Comparison of ENCODE assay signal across 1 cellular context in genomic region chr1:61076728-61077675, GRCh38.
A peak's percentile ranks its signal among the peaks of the same experiment; 100 is the strongest.
TF ChIP-seq lines count a peak whose summit lies in the region.

No MANE protein-coding gene starts in this region.

TF ChIP-seq in SK-N-SH, 30 proteins besides CTCF, POLR2A, EP300 and RAD21 (continued from another document):
- TF ChIP-seq ZBTB33 (IDR thresholded peaks at IDR 0.05; ENCODE audit: borderline replicate concordance, low read depth) (no peak; the same call in 1 of the 2 replicates), SIN3A (IDR thresholded peaks at IDR 0.05; ENCODE audit: borderline replicate concordance, low read depth, low read length) (peak; percentile 54; the same call in 1 of the 2 replicates), REST (IDR thresholded peaks at IDR 0.05; ENCODE audit: low read depth, low read length) (no peak), GABPA (IDR thresholded peaks at IDR 0.05; ENCODE audit: low read depth) (peak; percentile 37; the same call in 1 of the 2 replicates), FOSL2 (IDR thresholded peaks at IDR 0.05; ENCODE audit: borderline replicate concordance, low read depth) (no peak), USF2 (IDR thresholded peaks at IDR 0.05; ENCODE audit: borderline replicate concordance, low read depth, low read length) (no peak), MXI1 (IDR thresholded peaks at IDR 0.05; ENCODE audit: low read depth, low read length) (peak; percentile 94), TCF12 (IDR thresholded peaks at IDR 0.05) (peak; percentile 61; the same call in 1 of the 2 replicates), FOXJ3 (CRISPR knock-in tag; IDR thresholded peaks at IDR 0.05) (peak; percentile 88), SMC3 (IDR thresholded peaks at IDR 0.05; ENCODE audit: low read depth, low read length) (no peak; the same call in 1 of the 2 replicates), MAX (IDR thresholded peaks at IDR 0.05; ENCODE audit: low read depth) (peak; percentile 96), USF1 (IDR thresholded peaks at IDR 0.05; ENCODE audit: borderline replicate concordance, low read depth) (no peak), RXRA (IDR thresholded peaks at IDR 0.05; ENCODE audit: borderline replicate concordance, low read depth) (peak; percentile 39; the same call in 1 of the 2 replicates), MEF2A (IDR thresholded peaks at IDR 0.05; ENCODE audit: borderline replicate concordance, low read depth) (no peak), CHD2 (IDR thresholded peaks at IDR 0.05; ENCODE audit: low read length, partially characterized antibody) (peak; percentile 97), ELF1 (IDR thresholded peaks at IDR 0.05) (peak; percentile 75), EZH2phosphoT487 (IDR thresholded peaks at IDR 0.05; ENCODE audit: borderline replicate concordance, low read depth) (no peak), FOXM1 (IDR thresholded peaks at IDR 0.05; ENCODE audit: low read depth) (peak; percentile 32; the same call in 1 of the 2 replicates), YY1 (IDR thresholded peaks at IDR 0.05; ENCODE audit: low read depth) (no peak), PBX3 (IDR thresholded peaks at IDR 0.05) (no peak), NFIC (IDR thresholded peaks at IDR 0.05; ENCODE audit: borderline replicate concordance) (no peak), GATA2 (CRISPR knock-in tag; IDR thresholded peaks at IDR 0.05) (no peak)
